ENCODE assay signal across 17 cellular contexts in genomic region chr13:71515639-71516038, GRCh38.
"Had no signal": no experiment of that assay in that cellular context is flagged by ENCODE, and none has a peak within 500 bp of the region (broad histone marks: within the 10 kb centered on the region; RNA-seq: fewer than 3 reads in every experiment).

No MANE protein-coding gene starts in this region.

- H3K27ac ChIP-seq: brain microvascular endothelial cell, gastroesophageal sphincter, hepatocyte, neutrophil, right atrium auricular region, tibial nerve, vagina had no signal

- DNase-seq: activated CD4-positive, alpha-beta T cell treated with anti-CD3 and anti-CD28 coated beads, Interleukin-2, amount 50 U/mL, for 4 hours; activated CD4-positive, CD25-positive, alpha-beta regulatory T cell treated with anti-CD3 and anti-CD28 coated beads, Interleukin-2, amount 50 U/mL, for 72 hours; activated CD8-positive, alpha-beta memory T cell treated with anti-CD3 and anti-CD28 coated beads, Interleukin-2, amount 10 ng/mL, durations not matched to agents 7 days and 5 days; activated gamma-delta T cell treated with Interleukin-2 at 50 U/mL for 16 hours; activated naive CD8-positive, alpha-beta T cell treated with anti-CD3 and anti-CD28 coated beads for 36 hours; activated T-cell treated with anti-CD3 and anti-CD28 coated beads, Interleukin-2, amount 50 U/mL, for 72 hours; brain microvascular endothelial cell; effector memory CD4-positive, alpha-beta T cell; posterior cingulate gyrus had no signal

- H2AFZ ChIP-seq: hepatocyte had no signal

- H3K36me3 ChIP-seq: brain microvascular endothelial cell, gastroesophageal sphincter, right atrium auricular region, tibial nerve, vagina had no signal

- H3K79me2 ChIP-seq: hepatocyte had no signal

- H3K9me3 ChIP-seq: gastroesophageal sphincter, neutrophil, right atrium auricular region, tibial nerve, vagina had no signal

- H3K4me3 ChIP-seq: gastroesophageal sphincter, hepatocyte, right atrium auricular region, smooth muscle cell, tibial nerve, vagina had no signal

- ATAC-seq: activated CD8-positive, alpha-beta memory T cell treated with anti-CD3 and anti-CD28 coated beads, Interleukin-2, amount 10 ng/mL, durations not matched to agents 7 days and 5 days; activated T-cell treated with anti-CD3 and anti-CD28 coated beads, Interleukin-2, amount 50 U/mL, for 72 hours; gastroesophageal sphincter; stimulated activated effector memory CD8-positive, alpha-beta T cell treated with anti-CD3 and anti-CD28 coated beads, Interleukin-12 subunit alpha, Interleukin-12 subunit beta, amount 100 ng/mL, for 72 hours had no signal

- H3K27me3 ChIP-seq: brain microvascular endothelial cell, gastroesophageal sphincter, hepatocyte, neutrophil, right atrium auricular region, tibial nerve, vagina had no signal

- H3K4me1 ChIP-seq: gastroesophageal sphincter, right atrium auricular region, tibial nerve, vagina had no signal

- H3K4me2 ChIP-seq: hepatocyte, smooth muscle cell had no signal
